ENCODE assay signal across 10 cellular contexts in genomic region chr12:10540776-10541205, GRCh38. TPM values are rescaled to one million over a fixed set of nuclear protein-coding genes. Genes with fewer than 3 reads are reported as not detected.
DNase-seq lines count a peak whose midpoint lies in the region; ATAC-seq and TF ChIP-seq lines count a peak whose summit lies in the region.
"Had no signal": no experiment of that assay in that cellular context is flagged by ENCODE, and none has a peak within 500 bp of the region (broad histone marks: within the 10 kb centered on the region; RNA-seq: fewer than 3 reads in every experiment).

No MANE protein-coding gene starts in this region.

- DNase-seq in GM23338 (ENCODE audit: low spot score) (no peak), HT1080 (ENCODE audit: low read depth) (peak; percentile 84), foreskin keratinocyte (peak; percentile 76 to 88), lower lobe of right lung (no peak), NCI-H774 (lab: John Stamatoyannopoulos, UW) (no peak), NCI-H748 (lab: John Stamatoyannopoulos, UW; ENCODE audit: unreplicated experiment) (no peak), sciatic nerve (ENCODE audit: low spot score) (no peak)

- H3K4me2 ChIP-seq in GM23338 = no peak overlapping the region

- no peaks in the 10 kb centered on the region for H3K27me3 ChIP-seq in GM23338 (ENCODE audit: insufficient read depth)
- no peaks in the 10 kb centered on the region for H3K27me3 ChIP-seq in foreskin keratinocyte
- no peaks in the 10 kb centered on the region for H3K27me3 ChIP-seq in lower lobe of right lung (ENCODE audit: low read depth)
- H3K27me3 ChIP-seq: cardiac muscle cell had no signal

- no peaks in the 10 kb centered on the region for H3K9me3 ChIP-seq in lower lobe of right lung

- no peak for TF ChIP-seq CTCF in GM23338 (conservative IDR thresholded peaks at IDR 0.05; ENCODE audit: low read depth in 2 of 2)
- no peak for TF ChIP-seq CTCF in foreskin keratinocyte (conservative IDR thresholded peaks at IDR 0.05)
- no peak for TF ChIP-seq CTCF in lower lobe of right lung (IDR thresholded peaks at IDR 0.05)

- no peaks in the 10 kb centered on the region for H3K36me3 Mint-ChIP-seq in GM23338 (ENCODE audit: low read depth)

- H3K27me3 Mint-ChIP-seq in GM23338 (ENCODE audit: insufficient read depth, low read depth, poor library complexity) = no peaks in the 10 kb centered on the region

- no peaks in the 10 kb centered on the region for H3K9me3 Mint-ChIP-seq in GM23338

- intact Hi-C loops in lower lobe of right lung (cut with DNase I) = no loop called here
- intact Hi-C loops in sciatic nerve (cut with DNase I) = no loop called here

- H3K4me3 Mint-ChIP-seq in GM23338 = no peak overlapping the region

- H3F3A ChIP-seq in GM23338 (replicated peaks; ENCODE audit: low read depth) = no peaks in the 10 kb centered on the region

- H3K4me1 ChIP-seq in GM23338 (ENCODE audit: insufficient read depth) (no peaks in the 10 kb centered on the region), foreskin keratinocyte (no peaks in the 10 kb centered on the region), lower lobe of right lung (no peaks in the 10 kb centered on the region)

- no peak overlapping the region for H3K27ac ChIP-seq in GM23338 (ENCODE audit: low read depth)
- H3K27ac ChIP-seq in foreskin keratinocyte = no peak overlapping the region
- H3K27ac ChIP-seq in lower lobe of right lung = no peak overlapping the region
- H3K27ac ChIP-seq: cardiac muscle cell had no signal

- no peaks in the 10 kb centered on the region for H3K36me3 ChIP-seq in GM23338 (ENCODE audit: insufficient read depth)
- no peaks in the 10 kb centered on the region for H3K36me3 ChIP-seq in lower lobe of right lung
- H3K36me3 ChIP-seq: cardiac muscle cell had no signal

- ATAC-seq in GM18520 (IDR thresholded peaks at IDR 0.05; ENCODE audit: unreplicated experiment) = peak; percentile 96
- no peak for ATAC-seq in GM23338
- ATAC-seq in foreskin keratinocyte = peak; percentile 97
- ATAC-seq in lower lobe of right lung = no peak
- ATAC-seq in sciatic nerve = no peak
- ATAC-seq: Panc1 had no signal

- H3K4me1 Mint-ChIP-seq in GM23338 = no peaks in the 10 kb centered on the region

- no peaks in the 10 kb centered on the region for H4K20me1 ChIP-seq in GM23338 (replicated peaks; ENCODE audit: insufficient read depth)

- no peaks in the 10 kb centered on the region for H3K9me2 ChIP-seq in GM23338 (ENCODE audit: insufficient read depth)

- H2AFZ ChIP-seq in GM23338 = peak overlapping the region; percentile 49; the same call in 1 of the 2 replicates

- no peaks in the 10 kb centered on the region for H3K79me2 ChIP-seq in GM23338 (replicated peaks; ENCODE audit: insufficient read depth)

- no peak overlapping the region for H3K4me3 ChIP-seq in GM23338
- no peak overlapping the region for H3K4me3 ChIP-seq in lower lobe of right lung
- H3K4me3 ChIP-seq: cardiac muscle cell had no signal

- no peak overlapping the region for H3K27ac Mint-ChIP-seq in GM23338

TF ChIP-seq in GM23338, 12 proteins besides CTCF, POLR2A, EP300 and RAD21 (continues in another document):
- TF ChIP-seq ZNF462 (CRISPR knock-in tag; IDR thresholded peaks at IDR 0.05) = no peak
- TF ChIP-seq, protein P1, sequence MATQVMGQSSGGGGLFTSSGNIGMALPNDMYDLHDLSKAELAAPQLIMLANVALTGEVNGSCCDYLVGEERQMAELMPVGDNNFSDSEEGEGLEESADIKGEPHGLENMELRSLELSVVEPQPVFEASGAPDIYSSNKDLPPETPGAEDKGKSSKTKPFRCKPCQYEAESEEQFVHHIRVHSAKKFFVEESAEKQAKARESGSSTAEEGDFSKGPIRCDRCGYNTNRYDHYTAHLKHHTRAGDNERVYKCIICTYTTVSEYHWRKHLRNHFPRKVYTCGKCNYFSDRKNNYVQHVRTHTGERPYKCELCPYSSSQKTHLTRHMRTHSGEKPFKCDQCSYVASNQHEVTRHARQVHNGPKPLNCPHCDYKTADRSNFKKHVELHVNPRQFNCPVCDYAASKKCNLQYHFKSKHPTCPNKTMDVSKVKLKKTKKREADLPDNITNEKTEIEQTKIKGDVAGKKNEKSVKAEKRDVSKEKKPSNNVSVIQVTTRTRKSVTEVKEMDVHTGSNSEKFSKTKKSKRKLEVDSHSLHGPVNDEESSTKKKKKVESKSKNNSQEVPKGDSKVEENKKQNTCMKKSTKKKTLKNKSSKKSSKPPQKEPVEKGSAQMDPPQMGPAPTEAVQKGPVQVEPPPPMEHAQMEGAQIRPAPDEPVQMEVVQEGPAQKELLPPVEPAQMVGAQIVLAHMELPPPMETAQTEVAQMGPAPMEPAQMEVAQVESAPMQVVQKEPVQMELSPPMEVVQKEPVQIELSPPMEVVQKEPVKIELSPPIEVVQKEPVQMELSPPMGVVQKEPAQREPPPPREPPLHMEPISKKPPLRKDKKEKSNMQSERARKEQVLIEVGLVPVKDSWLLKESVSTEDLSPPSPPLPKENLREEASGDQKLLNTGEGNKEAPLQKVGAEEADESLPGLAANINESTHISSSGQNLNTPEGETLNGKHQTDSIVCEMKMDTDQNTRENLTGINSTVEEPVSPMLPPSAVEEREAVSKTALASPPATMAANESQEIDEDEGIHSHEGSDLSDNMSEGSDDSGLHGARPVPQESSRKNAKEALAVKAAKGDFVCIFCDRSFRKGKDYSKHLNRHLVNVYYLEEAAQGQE (IDR thresholded peaks at IDR 0.05; ENCODE audit: unreplicated experiment) = no peak

RNA-seq across cellular contexts. Expression of gene EIF2S3B, which starts 35.1 kb away (rescaled TPM):
- total RNA-seq in GM23338 (2014; rRNA removed; shearing (Covaris generic)) = 10.8 and 16.3 TPM in 2 replicates
- polyA plus RNA-seq in GM23338 (2016; fragmentation: Nextera tagmentation; extraction: Ambion mirVana) = 0.24 and 0.56 TPM in 2 replicates
- 1.3 and 1.4 TPM in 2 replicates for total RNA-seq in HT1080 (2014; rRNA removed; shearing (Covaris generic))
- polyA plus RNA-seq in HT1080 (2015; cell fraction: cytosol; rRNA removed) = 0.59 and 1.5 TPM in 2 replicates
- polyA plus RNA-seq in HT1080 (2015; cell fraction: nucleus; rRNA removed) = 1.5 and 2.0 TPM in 2 replicates
- total RNA-seq in foreskin keratinocyte = 0.54 and 9.3 TPM in 2 replicates
- 0.08 and 1.1 TPM in 2 replicates for polyA plus RNA-seq in foreskin keratinocyte
- total RNA-seq in lower lobe of right lung = 0.68 TPM
- 0.62 TPM for total RNA-seq in sciatic nerve

Comparison
In these comparisons a context has a peak if more than half of its experiments do, and no peak if none do; other contexts are left out.
1. ATAC-seq: peak in GM18520 (single experiment) and foreskin keratinocyte (single experiment); none in GM23338 (single experiment), lower lobe of right lung (0 of 2) and sciatic nerve (single experiment).
2. DNase-seq: peak in HT1080 (single experiment) and foreskin keratinocyte (2 of 2); none in GM23338 (single experiment), lower lobe of right lung (single experiment), NCI-H774 (single experiment), NCI-H748 (single experiment) and sciatic nerve (single experiment).